Comparison of ENCODE assay signal across 1 cellular context in the genomic region with DNA sequence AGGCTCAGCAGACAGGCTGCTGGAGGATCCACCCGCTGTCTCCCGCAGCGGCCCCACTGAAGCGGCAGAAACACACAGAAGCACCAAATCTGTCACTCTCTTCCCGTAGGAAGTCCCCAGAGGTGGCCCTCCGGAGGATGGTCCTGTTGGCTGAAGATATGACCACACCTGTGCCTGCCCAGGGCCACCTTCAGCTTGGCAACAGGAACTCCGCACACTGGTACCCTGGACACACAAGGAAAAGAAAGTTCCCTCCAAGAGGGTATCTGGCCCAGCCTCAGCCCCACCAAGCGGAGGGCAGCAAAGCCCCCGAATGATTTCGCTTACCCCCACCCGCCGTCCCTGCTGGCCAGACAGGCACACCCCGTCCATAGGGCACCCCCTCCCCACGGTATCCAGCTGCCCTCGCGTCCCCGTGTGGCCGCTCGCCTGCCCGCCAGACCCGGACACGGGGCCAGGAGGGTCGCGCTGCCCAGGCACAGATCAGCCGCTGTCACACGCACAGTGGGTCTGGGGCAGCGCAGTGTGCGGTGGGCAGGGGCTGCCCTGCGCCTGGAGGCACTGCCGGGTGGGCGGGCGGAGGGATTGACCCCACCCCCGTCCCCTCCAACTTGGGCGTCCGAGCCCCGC.
TF ChIP-seq lines count a peak whose summit lies in the region.

No MANE protein-coding gene starts in this region.

TF ChIP-seq in endothelial cell of umbilical vein, 7 proteins besides CTCF, POLR2A, EP300 and RAD21 (continued from another document):
- TF ChIP-seq FOS (IDR thresholded peaks at IDR 0.05; ENCODE audit: borderline replicate concordance, insufficient read depth, low read length) = no peak
- no peak for TF ChIP-seq EZH2 (IDR thresholded peaks at IDR 0.05; ENCODE audit: borderline replicate concordance, low read depth, low read length, severe bottlenecking)
- no peak for TF ChIP-seq GATA2 (IDR thresholded peaks at IDR 0.05; ENCODE audit: insufficient read depth, insufficient read length, low read depth, low read length)
- TF ChIP-seq, protein P1, sequence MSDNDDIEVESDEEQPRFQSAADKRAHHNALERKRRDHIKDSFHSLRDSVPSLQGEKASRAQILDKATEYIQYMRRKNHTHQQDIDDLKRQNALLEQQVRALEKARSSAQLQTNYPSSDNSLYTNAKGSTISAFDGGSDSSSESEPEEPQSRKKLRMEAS (IDR thresholded peaks at IDR 0.05; ENCODE audit: insufficient read depth, insufficient read length) = no peak
- no peak for TF ChIP-seq POLR2AphosphoS5 (IDR thresholded peaks at IDR 0.05; ENCODE audit: insufficient read depth, low read depth, low read length)
